In the genomic region with DNA sequence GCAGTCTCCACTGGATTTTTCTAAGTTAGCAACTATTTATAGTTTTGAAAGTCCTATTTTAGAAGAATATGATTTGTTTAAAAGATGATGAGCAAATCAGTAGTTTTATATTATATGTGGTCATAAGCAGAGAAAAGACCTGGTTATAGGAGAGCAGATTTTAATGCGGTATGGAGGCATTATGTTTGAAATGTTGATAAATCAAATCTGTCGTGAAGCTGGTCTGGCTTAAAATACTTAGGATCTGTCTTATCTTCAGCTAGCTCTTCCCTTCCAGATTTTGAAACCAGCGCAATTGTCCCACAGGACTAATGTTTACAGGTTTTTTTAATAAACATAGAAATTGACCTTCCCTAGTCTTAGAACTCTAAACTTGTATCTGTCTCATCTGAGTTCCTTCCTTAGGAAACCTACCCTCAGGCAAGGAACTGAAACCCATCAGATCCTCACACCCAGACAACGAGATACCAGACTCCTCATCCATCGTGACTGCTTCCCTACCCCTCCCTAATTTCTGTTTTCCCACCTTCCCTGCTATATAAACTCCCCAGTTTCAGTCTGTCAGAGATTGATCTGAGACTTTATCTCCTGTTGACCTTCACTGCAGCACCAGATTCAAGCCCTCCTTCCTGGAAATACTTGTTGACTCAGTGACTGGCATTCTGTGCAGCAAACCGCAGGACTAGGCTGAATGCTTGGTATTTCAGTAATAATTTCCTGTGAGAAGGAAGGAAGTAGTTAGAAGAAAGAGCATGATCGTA, we compare ENCODE assay signal across 9 cellular contexts. TPM values are rescaled to one million over a fixed set of nuclear protein-coding genes. Genes with fewer than 3 reads are reported as not detected.
DNase-seq lines count a peak whose midpoint lies in the region; ATAC-seq and TF ChIP-seq lines count a peak whose summit lies in the region.
"Had no signal": no experiment of that assay in that cellular context is flagged by ENCODE, and none has a peak within 500 bp of the region (broad histone marks: within the 10 kb centered on the region; RNA-seq: fewer than 3 reads in every experiment).

No MANE protein-coding gene starts in this region.

- H3K27ac ChIP-seq in right atrium auricular region, result no peak overlapping the region
- H3K27ac ChIP-seq in fibroblast of lung (ENCODE audit: insufficient read depth, low read length), result no peak overlapping the region

- H3K9me3 Mint-ChIP-seq in T-helper 2 cell treated with Interferon-gamma antibody and Interleukin-4, amounts not matched to agents 5 μg/mL and 100 μg/mL, for 36 hours, result no peaks in the 10 kb centered on the region

- H3K4me3 Mint-ChIP-seq in T-helper 2 cell treated with Interferon-gamma antibody and Interleukin-4, amounts not matched to agents 5 μg/mL and 100 μg/mL, for 36 hours, result peak overlapping the region; percentile 65

- H3K4me1 Mint-ChIP-seq in T-helper 2 cell treated with Interferon-gamma antibody and Interleukin-4, amounts not matched to agents 5 μg/mL and 100 μg/mL, for 36 hours (ENCODE audit: low read depth), result peaks cover 17% of the 10 kb centered on the region

- ATAC-seq in Right ventricle myocardium superior (ENCODE audit: poor library complexity) (peak; percentile 29), HG03095 (IDR thresholded peaks at IDR 0.05; ENCODE audit: unreplicated experiment) (no peak)
- peak; percentile 61 for ATAC-seq in stimulated activated naive CD8-positive, alpha-beta T cell treated with anti-CD3 and anti-CD28 coated beads, Interleukin-15, Interleukin-2, amounts not matched to agents 100 U/mL and 50 U/mL, for 24 hours

- H3K36me3 Mint-ChIP-seq in T-helper 2 cell treated with Interferon-gamma antibody and Interleukin-4, amounts not matched to agents 5 μg/mL and 100 μg/mL, for 36 hours (ENCODE audit: low read depth), result no peaks in the 10 kb centered on the region

- H3K9me3 ChIP-seq in right atrium auricular region (no peaks in the 10 kb centered on the region), fibroblast of lung (ENCODE audit: control insufficient read depth, insufficient read depth, low read depth, low read length) (no peaks in the 10 kb centered on the region)

- H3K4me3 ChIP-seq in right atrium auricular region (no peak overlapping the region), fibroblast of lung (replicated peaks in 1 of 4; ENCODE audit: control extremely low read depth in 1 of 4, insufficient read depth in 1 of 4, low read depth in 3 of 4, low read length in 4 of 4) (no peak overlapping the region)

- H3K27me3 Mint-ChIP-seq in T-helper 2 cell treated with Interferon-gamma antibody and Interleukin-4, amounts not matched to agents 5 μg/mL and 100 μg/mL, for 36 hours (ENCODE audit: low read depth), result no peaks in the 10 kb centered on the region

- no peaks in the 10 kb centered on the region for H4K20me1 ChIP-seq in fibroblast of lung (ENCODE audit: control insufficient read depth, extremely low read depth, insufficient read depth, low read length)

- H3K4me1 ChIP-seq in right atrium auricular region (no peaks in the 10 kb centered on the region), fibroblast of lung (ENCODE audit: control insufficient read depth, extremely low read depth, insufficient read depth, low read length) (no peaks in the 10 kb centered on the region)

- H3K27me3 ChIP-seq in right atrium auricular region, result no peaks in the 10 kb centered on the region
- no peaks in the 10 kb centered on the region for H3K27me3 ChIP-seq in fibroblast of lung (ENCODE audit: control insufficient read depth, insufficient read depth, low read length)

- intact Hi-C loops in Right ventricle myocardium superior (cut with DNase I), result no loop called here

- peak overlapping the region; percentile 65 for H3K27ac Mint-ChIP-seq in T-helper 2 cell treated with Interferon-gamma antibody and Interleukin-4, amounts not matched to agents 5 μg/mL and 100 μg/mL, for 36 hours

- H2AFZ ChIP-seq in fibroblast of lung (ENCODE audit: low read length), result no peak overlapping the region

- DNase-seq in Right ventricle myocardium superior (no peak), right atrium auricular region (ENCODE audit: low spot score) (no peak), fibroblast of lung (ENCODE audit: low read depth in 2 of 2) (peak; percentile 13 to 18), NCI-H1930 (lab: John Stamatoyannopoulos, UW) (no peak), T1000 (lab: John Stamatoyannopoulos, UW) (no peak)
- DNase-seq in T-helper 2 cell treated with Interferon-gamma antibody and Interleukin-4, amounts not matched to agents 5 μg/mL and 100 μg/mL, for 36 hours (ENCODE audit: low spot score), result peak; percentile 11
- peak; percentile 13 for DNase-seq in stimulated activated naive CD8-positive, alpha-beta T cell treated with anti-CD3 and anti-CD28 coated beads, Interleukin-15, Interleukin-2, amounts not matched to agents 100 U/mL and 50 U/mL, for 24 hours
- DNase-seq: midbrain had no signal

- no peaks in the 10 kb centered on the region for H3K79me2 ChIP-seq in fibroblast of lung (ENCODE audit: control insufficient read depth, insufficient read depth, low read length)

- H3K4me2 ChIP-seq in fibroblast of lung (ENCODE audit: extremely low read depth, insufficient read depth, low read length), result no peak overlapping the region

- H3K9ac ChIP-seq in fibroblast of lung (ENCODE audit: insufficient read depth, low read length), result no peak overlapping the region

- H3K36me3 ChIP-seq in right atrium auricular region, result no peaks in the 10 kb centered on the region
- H3K36me3 ChIP-seq in fibroblast of lung (ENCODE audit: control insufficient read depth, insufficient read depth, low read length), result no peaks in the 10 kb centered on the region

- TF ChIP-seq CTCF in right atrium auricular region (IDR thresholded peaks at IDR 0.05) (no peak), fibroblast of lung (conservative IDR thresholded peaks at IDR 0.05 in 1 of 2, IDR thresholded peaks at IDR 0.05 in 1 of 2; ENCODE audit: low read depth in 1 of 2, low read length in 2 of 2) (no peak)

RNA-seq across cellular contexts. Expression of gene CXCL17, which starts 37.8 kb away (rescaled TPM):
- not detected for total RNA-seq in Right ventricle myocardium superior
- not detected for total RNA-seq in right atrium auricular region
- not detected in 2 replicates for total RNA-seq in fibroblast of lung
- not detected in 2 replicates for polyA plus RNA-seq in fibroblast of lung
- polyA plus RNA-seq in fibroblast of lung (2012), result not detected in 2 replicates
- polyA minus RNA-seq in fibroblast of lung (ENCODE audit: low replicate concordance), result not detected in 2 replicates

RNA-seq across cellular contexts. Expression of gene CEACAM1, which starts 47.8 kb away (rescaled TPM):
- total RNA-seq in Right ventricle myocardium superior (2.6 TPM), right atrium auricular region (under 1 TPM; 0.78 to 0.94 TPM), fibroblast of lung (not detected in 2 replicates)
- polyA plus RNA-seq in fibroblast of lung, result 0.03 TPM in 1 of 2 replicates, not detected in the other
- polyA plus RNA-seq in fibroblast of lung (2012), result not detected in 2 replicates
- not detected in 2 replicates for polyA minus RNA-seq in fibroblast of lung (ENCODE audit: low replicate concordance)

RNA-seq across cellular contexts. Expression of gene LIPE, which starts 53.3 kb away (rescaled TPM):
- total RNA-seq in Right ventricle myocardium superior, result 61.4 TPM
- 10 to 100 TPM; 11.6 to 36.5 TPM for total RNA-seq in right atrium auricular region
- total RNA-seq in fibroblast of lung, result 0.51 and 1.7 TPM in 2 replicates
- 1.1 and 2.7 TPM in 2 replicates for polyA plus RNA-seq in fibroblast of lung
- 1.8 and 6.1 TPM in 2 replicates for polyA plus RNA-seq in fibroblast of lung (2012)
- 3.8 and 9.6 TPM in 2 replicates for polyA minus RNA-seq in fibroblast of lung (ENCODE audit: low replicate concordance)

Comparison
In these comparisons a context has a peak if more than half of its experiments do, and no peak if none do; other contexts are left out.
1. DNase-seq: peak in T-helper 2 cell treated with Interferon-gamma antibody and Interleukin-4, amounts not matched to agents 5 μg/mL and 100 μg/mL, for 36 hours (single experiment), fibroblast of lung (2 of 2) and stimulated activated naive CD8-positive, alpha-beta T cell treated with anti-CD3 and anti-CD28 coated beads, Interleukin-15, Interleukin-2, amounts not matched to agents 100 U/mL and 50 U/mL, for 24 hours (single experiment); none in Right ventricle myocardium superior (single experiment), right atrium auricular region (single experiment), NCI-H1930 (0 of 2) and T1000 (single experiment).